29 cellular contexts compared by ENCODE assay signal in genomic region chr11:106420048-106420665, GRCh38.
DNase-seq lines count a peak whose midpoint lies in the region; ATAC-seq and TF ChIP-seq lines count a peak whose summit lies in the region.
"Had no signal": no experiment of that assay in that cellular context is flagged by ENCODE, and none has a peak within 500 bp of the region (broad histone marks: within the 10 kb centered on the region; RNA-seq: fewer than 3 reads in every experiment).

No MANE protein-coding gene starts in this region.

- H3K27ac Mint-ChIP-seq in GM23338: peak overlapping the region; percentile 74; the same call in 1 of the 2 replicates
- no peak overlapping the region for H3K27ac Mint-ChIP-seq in activated CD4-positive, alpha-beta memory T cell treated with anti-CD3 and anti-CD28 coated beads, Interleukin-2, amount 10 ng/mL, durations not matched to agents 7 days and 5 days
- H3K27ac Mint-ChIP-seq: activated naive CD4-positive, alpha-beta T cell treated with anti-CD3 and anti-CD28 coated beads, Interleukin-2, amount 10 ng/mL, durations not matched to agents 7 days and 5 days; activated T-helper 1 cell treated with anti-CD3 and anti-CD28 coated beads, Interleukin-12 subunit alpha, Interleukin-12 subunit beta, Interleukin-2, Interleukin-4 antibody, amounts not matched to agents 30 ng/mL and 10 ng/mL and 1 ng/mL, durations not matched to agents 14 hours and 24 hours and 36 hours; CD4-positive, CD25-positive, alpha-beta regulatory T cell; natural killer cell; stimulated activated memory B cell treated with anti-CD40 and anti-IgM and Interleukin-4, amounts not matched to agents 10 μg/mL and 1 μg/mL and 100 μg/mL, for 72 hours had no signal

- CTCF ChIA-PET in activated CD4-positive, alpha-beta memory T cell treated with anti-CD3 and anti-CD28 coated beads, Interleukin-2, amount 10 ng/mL, durations not matched to agents 7 days and 5 days (lab: Charles Lee): no interaction called here

- no peaks in the 10 kb centered on the region for H3K79me2 ChIP-seq in GM23338 (replicated peaks; ENCODE audit: insufficient read depth)

- DNase-seq in GM23338 (ENCODE audit: low spot score) (no peak), cerebellum (ENCODE audit: low spot score) (peak; percentile 8), globus pallidus (ENCODE audit: low spot score) (peak; percentile 58), sciatic nerve (ENCODE audit: low spot score) (no peak), Right ventricle myocardium superior (no peak), brain microvascular endothelial cell (no peak)
- no peak for DNase-seq in activated CD4-positive, alpha-beta memory T cell treated with anti-CD3 and anti-CD28 coated beads, Interleukin-2, amount 10 ng/mL, durations not matched to agents 7 days and 5 days
- DNase-seq: activated CD4-positive, alpha-beta T cell treated with anti-CD3 and anti-CD28 coated beads, Interleukin-2, amount 50 U/mL, for 48 hours; activated CD4-positive, CD25-positive, alpha-beta regulatory T cell treated with anti-CD3 and anti-CD28 coated beads, Interleukin-2, amount 50 U/mL, for 72 hours; activated CD8-positive, alpha-beta memory T cell treated with anti-CD3 and anti-CD28 coated beads, Interleukin-2, amount 50 U/mL, for 4 hours; activated naive CD4-positive, alpha-beta T cell treated with anti-CD3 and anti-CD28 coated beads, Interleukin-2, amount 10 ng/mL, durations not matched to agents 7 days and 5 days; amygdala; CD4-positive, CD25-positive, alpha-beta regulatory T cell; cortex of kidney; DMS79 treated with DMSO at 0.1 percent for 48 hours; effector memory CD4-positive, alpha-beta T cell; kidney glomerular epithelial cell; natural killer cell; NCI-H1417; NCI-H2029 treated with DMSO at 0.1 percent for 48 hours; NCI-H524 treated with DMSO at 0.1 percent for 48 hours; occipital lobe; substantia nigra; T-helper 2 cell had no signal

- H3K9me3 Mint-ChIP-seq in GM23338: no peaks in the 10 kb centered on the region
- no peaks in the 10 kb centered on the region for H3K9me3 Mint-ChIP-seq in activated CD4-positive, alpha-beta memory T cell treated with anti-CD3 and anti-CD28 coated beads, Interleukin-2, amount 10 ng/mL, durations not matched to agents 7 days and 5 days
- H3K9me3 Mint-ChIP-seq: activated T-helper 1 cell treated with anti-CD3 and anti-CD28 coated beads, Interleukin-12 subunit alpha, Interleukin-12 subunit beta, Interleukin-2, Interleukin-4 antibody, amounts not matched to agents 30 ng/mL and 10 ng/mL and 1 ng/mL, durations not matched to agents 14 hours and 24 hours and 36 hours had no signal

- H3K27ac ChIP-seq in GM23338 (ENCODE audit: low read depth): no peak overlapping the region
- H3K27ac ChIP-seq in brain microvascular endothelial cell: no peak overlapping the region
- H3K27ac ChIP-seq: epithelial cell of prostate, SK-N-MC had no signal

- H3K9me2 ChIP-seq in GM23338 (ENCODE audit: insufficient read depth): peaks cover 15% of the 10 kb centered on the region

- H3K4me1 Mint-ChIP-seq in GM23338: peaks cover 14% of the 10 kb centered on the region; the same call in 2 of the 3 replicates
- H3K4me1 Mint-ChIP-seq in activated CD4-positive, alpha-beta memory T cell treated with anti-CD3 and anti-CD28 coated beads, Interleukin-2, amount 10 ng/mL, durations not matched to agents 7 days and 5 days: no peaks in the 10 kb centered on the region
- H3K4me1 Mint-ChIP-seq: activated naive CD4-positive, alpha-beta T cell treated with anti-CD3 and anti-CD28 coated beads, Interleukin-2, amount 10 ng/mL, durations not matched to agents 7 days and 5 days; CD4-positive, CD25-positive, alpha-beta regulatory T cell; natural killer cell; stimulated activated memory B cell treated with anti-CD40 and anti-IgM and Interleukin-4, amounts not matched to agents 10 μg/mL and 1 μg/mL and 100 μg/mL, for 72 hours had no signal

- H3K27me3 Mint-ChIP-seq in GM23338 (ENCODE audit: insufficient read depth, low read depth, poor library complexity): no peaks in the 10 kb centered on the region
- H3K27me3 Mint-ChIP-seq in activated CD4-positive, alpha-beta memory T cell treated with anti-CD3 and anti-CD28 coated beads, Interleukin-2, amount 10 ng/mL, durations not matched to agents 7 days and 5 days: no peaks in the 10 kb centered on the region
- H3K27me3 Mint-ChIP-seq: activated naive CD4-positive, alpha-beta T cell treated with anti-CD3 and anti-CD28 coated beads, Interleukin-2, amount 10 ng/mL, durations not matched to agents 7 days and 5 days; CD4-positive, CD25-positive, alpha-beta regulatory T cell; stimulated activated memory B cell treated with anti-CD40 and anti-IgM and Interleukin-4, amounts not matched to agents 10 μg/mL and 1 μg/mL and 100 μg/mL, for 72 hours had no signal

- H3K36me3 ChIP-seq in GM23338 (ENCODE audit: insufficient read depth) (no peaks in the 10 kb centered on the region), brain microvascular endothelial cell (replicated peaks) (no peaks in the 10 kb centered on the region)

- peak overlapping the region; percentile 33; the same call in 1 of the 2 replicates for H2AFZ ChIP-seq in GM23338

- H3K27me3 ChIP-seq in GM23338 (ENCODE audit: insufficient read depth) (no peaks in the 10 kb centered on the region), brain microvascular endothelial cell (replicated peaks) (no peaks in the 10 kb centered on the region)

- no peaks in the 10 kb centered on the region for H3K36me3 Mint-ChIP-seq in GM23338 (ENCODE audit: low read depth)
- no peaks in the 10 kb centered on the region for H3K36me3 Mint-ChIP-seq in activated CD4-positive, alpha-beta memory T cell treated with anti-CD3 and anti-CD28 coated beads, Interleukin-2, amount 10 ng/mL, durations not matched to agents 7 days and 5 days (ENCODE audit: low read depth)
- H3K36me3 Mint-ChIP-seq: activated naive CD4-positive, alpha-beta T cell treated with anti-CD3 and anti-CD28 coated beads, Interleukin-2, amount 10 ng/mL, durations not matched to agents 7 days and 5 days; CD4-positive, CD25-positive, alpha-beta regulatory T cell; natural killer cell; stimulated activated memory B cell treated with anti-CD40 and anti-IgM and Interleukin-4, amounts not matched to agents 10 μg/mL and 1 μg/mL and 100 μg/mL, for 72 hours had no signal

- no peak overlapping the region for H3K4me3 Mint-ChIP-seq in GM23338
- H3K4me3 Mint-ChIP-seq in activated CD4-positive, alpha-beta memory T cell treated with anti-CD3 and anti-CD28 coated beads, Interleukin-2, amount 10 ng/mL, durations not matched to agents 7 days and 5 days: no peak overlapping the region
- H3K4me3 Mint-ChIP-seq: activated naive CD4-positive, alpha-beta T cell treated with anti-CD3 and anti-CD28 coated beads, Interleukin-2, amount 10 ng/mL, durations not matched to agents 7 days and 5 days; activated T-helper 1 cell treated with anti-CD3 and anti-CD28 coated beads, Interleukin-12 subunit alpha, Interleukin-12 subunit beta, Interleukin-2, Interleukin-4 antibody, amounts not matched to agents 30 ng/mL and 10 ng/mL and 1 ng/mL, durations not matched to agents 14 hours and 24 hours and 36 hours; CD4-positive, CD25-positive, alpha-beta regulatory T cell; natural killer cell; stimulated activated memory B cell treated with anti-CD40 and anti-IgM and Interleukin-4, amounts not matched to agents 10 μg/mL and 1 μg/mL and 100 μg/mL, for 72 hours had no signal

- peaks cover 9% of the 10 kb centered on the region for H3K4me1 ChIP-seq in GM23338 (ENCODE audit: insufficient read depth)

- TF ChIP-seq CTCF in GM23338 (conservative IDR thresholded peaks at IDR 0.05; ENCODE audit: low read depth in 2 of 2) (no peak), brain microvascular endothelial cell (IDR thresholded peaks at IDR 0.05; ENCODE audit: low read depth, low read length, missing control alignments) (no peak)

- H3F3A ChIP-seq in GM23338 (replicated peaks; ENCODE audit: low read depth): no peaks in the 10 kb centered on the region

- ATAC-seq in GM23338 (no peak), sciatic nerve (peak; percentile 20), HG02885 (IDR thresholded peaks at IDR 0.05; ENCODE audit: poor library complexity, unreplicated experiment) (no peak), Right ventricle myocardium superior (ENCODE audit: poor library complexity) (no peak)
- ATAC-seq: natural killer cell; stimulated activated memory B cell treated with anti-CD40 and anti-IgM and Interleukin-4, amounts not matched to agents 10 μg/mL and 1 μg/mL and 100 μg/mL, for 72 hours had no signal

- intact Hi-C loops in sciatic nerve (cut with DNase I): no loop called here
- intact Hi-C loops in Right ventricle myocardium superior (cut with DNase I): no loop called here

- POLR2A ChIA-PET in activated CD4-positive, alpha-beta memory T cell treated with anti-CD3 and anti-CD28 coated beads, Interleukin-2, amount 10 ng/mL, durations not matched to agents 7 days and 5 days (lab: Charles Lee): no interaction called here

- H4K20me1 ChIP-seq in GM23338 (replicated peaks; ENCODE audit: insufficient read depth): no peaks in the 10 kb centered on the region

- H3K4me3 ChIP-seq in GM23338: no peak overlapping the region
- H3K4me3 ChIP-seq in brain microvascular endothelial cell (ENCODE audit: low read depth, low read length): no peak overlapping the region
- H3K4me3 ChIP-seq: SK-N-MC had no signal

- H3K4me2 ChIP-seq in GM23338: no peak overlapping the region

- in situ Hi-C loops in brain microvascular endothelial cell (cut with HindIII; ENCODE audit: low pct_ligation_motif_present, low sequenced_read_pairs): no loop called here

TF ChIP-seq in GM23338, 12 proteins besides CTCF, POLR2A, EP300 and RAD21 (continues in another document):
- TF ChIP-seq NANOG (IDR thresholded peaks at IDR 0.05; ENCODE audit: borderline replicate concordance): no peak

Comparison
In these comparisons a context has a peak if more than half of its experiments do, and no peak if none do; other contexts are left out.
1. DNase-seq: peak in cerebellum (single experiment) and globus pallidus (single experiment); none in GM23338 (single experiment), sciatic nerve (single experiment), Right ventricle myocardium superior (single experiment), activated CD4-positive, alpha-beta memory T cell treated with anti-CD3 and anti-CD28 coated beads, Interleukin-2, amount 10 ng/mL, durations not matched to agents 7 days and 5 days (single experiment) and brain microvascular endothelial cell (single experiment).